In the genomic region with DNA sequence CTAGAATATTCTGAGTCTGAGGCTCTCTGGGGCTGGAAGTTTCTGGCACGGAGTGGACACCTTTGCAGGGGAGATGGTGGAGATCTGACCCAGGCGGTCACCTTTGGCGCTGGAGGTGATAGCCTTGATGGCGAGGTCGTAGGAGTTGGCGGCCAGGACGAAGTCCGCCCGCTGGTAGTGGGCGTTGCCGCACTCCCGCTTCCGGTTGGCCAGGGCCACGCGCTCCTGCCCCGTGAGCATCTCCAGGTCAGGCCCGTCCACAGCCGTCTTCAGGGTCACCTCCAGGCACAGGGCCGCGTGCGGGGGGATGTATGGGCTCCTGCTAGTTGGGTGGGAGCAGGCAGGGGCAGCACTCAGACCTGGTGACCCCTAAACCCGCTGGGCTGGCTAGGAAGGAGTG, we compare ENCODE assay signal across 19 cellular contexts. TPM values are rescaled to one million over a fixed set of nuclear protein-coding genes. Genes with fewer than 3 reads are reported as not detected.
DNase-seq lines count a peak whose midpoint lies in the region; ATAC-seq, FAIRE-seq and TF ChIP-seq lines count a peak whose summit lies in the region.
"Had no signal": no experiment of that assay in that cellular context is flagged by ENCODE, and none has a peak within 500 bp of the region (broad histone marks: within the 10 kb centered on the region; RNA-seq: fewer than 3 reads in every experiment).

No MANE protein-coding gene starts in this region.

- H4K20me1 ChIP-seq in K562 (replicated peaks; ENCODE audit: control insufficient read depth, insufficient read depth, low read length): no peaks in the 10 kb centered on the region

- H4K12ac ChIP-seq in trophoblast cell (ENCODE audit: low read depth, low read length): no peak overlapping the region

- TF ChIP-seq POLR2A in K562 (conservative IDR thresholded peaks at IDR 0.05) (no peak), right lobe of liver (IDR thresholded peaks at IDR 0.05) (no peak)

- H3K4me1 ChIP-seq in K562 (replicated peaks in 1 of 2; ENCODE audit: control insufficient read depth in 2 of 2, insufficient read depth in 2 of 2, low read length in 2 of 2) (peaks cover 7 to 30% of the 10 kb centered on the region in 2 experiments; a peak in 3 of 5 replicates), right lobe of liver (peaks cover 0 to 13% (median 3%) of the 10 kb centered on the region in 4 donors), trophoblast cell (ENCODE audit: control insufficient read depth in 1 of 2, insufficient read depth in 2 of 2, low read length in 2 of 2) (peaks cover 6 to 8% of the 10 kb centered on the region in 2 experiments)

- FAIRE-seq in K562 (lab: Jason Lieb, UNC): no peak
- FAIRE-seq: D721Med, G401.6, GM12891, GM19239 had no signal

- H3K36me3 Mint-ChIP-seq in natural killer cell treated with Interleukin-12 subunit alpha and Interleukin-12 subunit beta and Interleukin-15 and Interleukin-18, amount 100 ng/mL, for 72 hours: no peaks in the 10 kb centered on the region
- H3K36me3 Mint-ChIP-seq in natural killer cell: no peaks in the 10 kb centered on the region

- H3K27ac ChIP-seq in K562 (ENCODE audit: extremely low read depth, low read depth, low read length): no peak overlapping the region
- H3K27ac ChIP-seq in right lobe of liver: peak overlapping the region in 2 of 3 donors; percentile 47 to 53
- no peak overlapping the region for H3K27ac ChIP-seq in trophoblast cell (ENCODE audit: low read depth, low read length)
- H3K27ac ChIP-seq: BLaER1 treated with 17β-estradiol and CSF1 and Interleukin-3, amounts not matched to agents 10 nM and 100 nM; GM23248 had no signal

- 0 out of 4 replicates have a peak overlapping the region, but pooled peaks of 1 of the 2 experiments have one; percentile 13 for H3K9ac ChIP-seq in K562 (ENCODE audit: insufficient read depth in 1 of 2, low read depth in 2 of 2, low read length in 2 of 2)
- H3K9ac ChIP-seq in trophoblast cell (ENCODE audit: low read length): no peak overlapping the region
- H3K9ac ChIP-seq: BLaER1 treated with 17β-estradiol and CSF1 and Interleukin-3, amounts not matched to agents 10 nM and 100 nM; GM23248 had no signal

- H2BK120ac ChIP-seq in trophoblast cell (ENCODE audit: insufficient read depth, low read length, poor library complexity): no peak overlapping the region

- H2AFZ ChIP-seq in K562 (ENCODE audit: low read depth, low read length) (no peak overlapping the region), trophoblast cell (ENCODE audit: insufficient read depth, low read length, poor library complexity) (no peak overlapping the region)
- H2AFZ ChIP-seq: GM23248 had no signal

- no peak overlapping the region for H3K14ac ChIP-seq in trophoblast cell (ENCODE audit: low read length)

- H3K9me3 ChIP-seq in K562 (replicated peaks; ENCODE audit: control insufficient read depth, insufficient read depth, low read depth, low read length) (no peaks in the 10 kb centered on the region), right lobe of liver (no peaks in the 10 kb centered on the region), trophoblast cell (ENCODE audit: insufficient read depth, low read depth, low read length) (peaks cover 2% of the 10 kb centered on the region)
- H3K9me3 ChIP-seq: BLaER1 treated with 17β-estradiol and CSF1 and Interleukin-3, amounts not matched to agents 10 nM and 100 nM; Caco-2 had no signal

- intact Hi-C loops in natural killer cell (cut with micrococcal nuclease): no loop called here
- intact Hi-C loops in K562 (cut with micrococcal nuclease): no loop called here
- intact Hi-C loops in right lobe of liver (cut with DNase I): no loop called here

- no peaks in the 10 kb centered on the region for H3K9me1 ChIP-seq in K562 (ENCODE audit: control insufficient read depth, insufficient read depth, low read length)

- TF ChIP-seq RAD21 in K562 (CRISPR knock-in tag; conservative IDR thresholded peaks at IDR 0.05 in 1 of 2, IDR thresholded peaks at IDR 0.05 in 1 of 2): no peak

- H3K4ac ChIP-seq in trophoblast cell (ENCODE audit: low read depth, low read length): no peak overlapping the region

- no peak for ATAC-seq in natural killer cell treated with Interleukin-12 subunit alpha and Interleukin-12 subunit beta and Interleukin-15 and Interleukin-18, amount 100 ng/mL, for 72 hours
- ATAC-seq in natural killer cell (no peak), K562 (no peak), right lobe of liver (peak; percentile 84 to 93 (median 88)), GM21447 (IDR thresholded peaks at IDR 0.05; ENCODE audit: unreplicated experiment) (no peak)

- no peak overlapping the region for H3K4me3 Mint-ChIP-seq in natural killer cell treated with Interleukin-12 subunit alpha and Interleukin-12 subunit beta and Interleukin-15 and Interleukin-18, amount 100 ng/mL, for 72 hours
- H3K4me3 Mint-ChIP-seq in natural killer cell: no peak overlapping the region
- H3K4me3 Mint-ChIP-seq: B cell had no signal

- no peak overlapping the region for H3K23ac ChIP-seq in trophoblast cell (ENCODE audit: low read length)

- H4K8ac ChIP-seq in trophoblast cell (ENCODE audit: low read depth, low read length): no peak overlapping the region

- CTCF ChIA-PET in K562 (lab: Yijun Ruan, JAX; ENCODE audit: low intra/inter-chr PET ratio): no interaction called here

- 94% methylated on average over 9 of the region's 22 CpGs for WGBS in K562 (ENCODE audit: insufficient coverage, low coverage, missing lambda C conversion rate)
- 56% methylated on average over 3 of the region's 22 CpGs for WGBS in right lobe of liver (ENCODE audit: insufficient coverage, low coverage, low lambda C conversion rate, missing lambda C conversion rate)
- no CpG with 5 or more reads among the region's 22 CpGs for WGBS in trophoblast cell (ENCODE audit: extremely low coverage, insufficient coverage, insufficient read length)

- H3K79me2 ChIP-seq in K562 (ENCODE audit: control insufficient read depth, insufficient read depth, low read length) (peaks cover 21% of the 10 kb centered on the region), trophoblast cell (ENCODE audit: control insufficient read depth, insufficient read depth, low read length, poor library complexity) (peaks cover 6% of the 10 kb centered on the region)

- H3K4me3 ChIP-seq in K562 (no peak overlapping the region), right lobe of liver (no peak overlapping the region), trophoblast cell (ENCODE audit: low read depth, low read length) (no peak overlapping the region)
- H3K4me3 ChIP-seq: BLaER1 treated with 17β-estradiol and CSF1 and Interleukin-3, amounts not matched to agents 10 nM and 100 nM; GM23248 had no signal

- peaks cover 15 to 19% of the 10 kb centered on the region in 2 donors for H3K4me1 Mint-ChIP-seq in natural killer cell treated with Interleukin-12 subunit alpha and Interleukin-12 subunit beta and Interleukin-15 and Interleukin-18, amount 100 ng/mL, for 72 hours (ENCODE audit: low read depth in 2 of 2)
- H3K4me1 Mint-ChIP-seq in natural killer cell: peaks cover 7 to 17% of the 10 kb centered on the region in 2 donors

- H3K4me2 ChIP-seq in K562 (ENCODE audit: insufficient read depth, low read length) (no peak overlapping the region), trophoblast cell (ENCODE audit: low read length) (no peak overlapping the region)
- H3K4me2 ChIP-seq: BLaER1 treated with 17β-estradiol and CSF1 and Interleukin-3, amounts not matched to agents 10 nM and 100 nM had no signal

- no peaks in the 10 kb centered on the region for H3K9me3 Mint-ChIP-seq in natural killer cell treated with Interleukin-12 subunit alpha and Interleukin-12 subunit beta and Interleukin-15 and Interleukin-18, amount 100 ng/mL, for 72 hours
- H3K9me3 Mint-ChIP-seq in natural killer cell: no peaks in the 10 kb centered on the region
- H3K9me3 Mint-ChIP-seq: CD8-positive, alpha-beta memory T cell had no signal

- H3K36me3 ChIP-seq in K562 (ENCODE audit: control insufficient read depth, insufficient read depth, low read length) (peaks cover 67% of the 10 kb centered on the region), right lobe of liver (peaks cover 0 to 45% (median 1%) of the 10 kb centered on the region in 4 donors), trophoblast cell (ENCODE audit: control insufficient read depth in 1 of 2, insufficient read depth in 2 of 2, low read length in 2 of 2) (peaks cover 53 to 57% of the 10 kb centered on the region in 2 experiments)

- no peak overlapping the region for H4K91ac ChIP-seq in trophoblast cell (ENCODE audit: low read depth, low read length)

- no peak for TF ChIP-seq CTCF in natural killer cell (IDR thresholded peaks at IDR 0.05)
- TF ChIP-seq CTCF in K562 (IDR thresholded peaks at IDR 0.05 in 2 of 3, conservative IDR thresholded peaks at IDR 0.05 in 1 of 3; ENCODE audit: insufficient read depth in 2 of 3, low read depth in 1 of 3, low read length in 3 of 3): no peak
- no peak for TF ChIP-seq CTCF in right lobe of liver (IDR thresholded peaks at IDR 0.05)

- no peak overlapping the region for H2BK5ac ChIP-seq in trophoblast cell (ENCODE audit: low read depth, low read length, poor library complexity)

- H2BK12ac ChIP-seq in trophoblast cell (ENCODE audit: low read length): no peak overlapping the region

- H3K27ac Mint-ChIP-seq in natural killer cell treated with Interleukin-12 subunit alpha and Interleukin-12 subunit beta and Interleukin-15 and Interleukin-18, amount 100 ng/mL, for 72 hours: no peak overlapping the region
- no peak overlapping the region for H3K27ac Mint-ChIP-seq in natural killer cell
- H3K27ac Mint-ChIP-seq: B cell; CD8-positive, alpha-beta memory T cell had no signal

- BruUV-seq in K562 (replicated peaks; lab: Mats Ljungman, UMichigan): no TSS peak

- in situ Hi-C loops in K562 (cut with MboI): no loop called here

- H2AK5ac ChIP-seq in trophoblast cell (ENCODE audit: low read length): peak overlapping the region; percentile 3

- no peaks in the 10 kb centered on the region for H3K27me3 ChIP-seq in K562 (ENCODE audit: control insufficient read depth in 2 of 2, insufficient read depth in 2 of 2, low read length in 2 of 2)
- no peaks in the 10 kb centered on the region for H3K27me3 ChIP-seq in right lobe of liver
- H3K27me3 ChIP-seq in trophoblast cell (ENCODE audit: insufficient read depth, low read length): no peaks in the 10 kb centered on the region
- H3K27me3 ChIP-seq: BLaER1 treated with 17β-estradiol and CSF1 and Interleukin-3, amounts not matched to agents 10 nM and 100 nM had no signal

- TF ChIP-seq EP300 in K562 (IDR thresholded peaks at IDR 0.05; ENCODE audit: low read length): no peak

- H3K27me3 Mint-ChIP-seq in natural killer cell treated with Interleukin-12 subunit alpha and Interleukin-12 subunit beta and Interleukin-15 and Interleukin-18, amount 100 ng/mL, for 72 hours: no peaks in the 10 kb centered on the region
- H3K27me3 Mint-ChIP-seq in natural killer cell (ENCODE audit: low read depth in 2 of 2): no peaks in the 10 kb centered on the region
- H3K27me3 Mint-ChIP-seq: B cell; CD8-positive, alpha-beta memory T cell had no signal

- H3K79me1 ChIP-seq in trophoblast cell (ENCODE audit: low read length): peaks cover 5% of the 10 kb centered on the region

- no peak overlapping the region for H3K18ac ChIP-seq in trophoblast cell (ENCODE audit: low read length)

- DNase-seq in natural killer cell treated with Interleukin-12 subunit alpha and Interleukin-12 subunit beta and Interleukin-15 and Interleukin-18, amount 100 ng/mL, for 72 hours (ENCODE audit: low spot score): peak; percentile 50
- DNase-seq in natural killer cell: no peak
- peak in 1 of 4 experiments; percentile 11 for DNase-seq in K562 (ENCODE audit: extremely low read depth in 1 of 4, low spot score in 3 of 4)
- DNase-seq in right lobe of liver: peak; percentile 75 to 81 (median 81)
- DNase-seq in trophoblast cell: no peak
- no peak for DNase-seq in HPDE6-E6E7 (ENCODE audit: extremely low spot score)
- DNase-seq in SK-N-DZ (ENCODE audit: low spot score): no peak
- DNase-seq: 8988T; Caco-2; CD8-positive, alpha-beta memory T cell; GM23248; HCEC 1CT had no signal

- POLR2A ChIA-PET in K562 (lab: Yijun Ruan, JAX): interaction anchor here (0.8 to 1.8 kb wide), 2 partner anchors 33 to 94 kb away, joined by 3 to 4 read pairs; partner anchors contain the start of gene UBA52

RNA-seq across cellular contexts. Expression of gene FKBP8, which starts 5.3 kb away (rescaled TPM):
- 100 to 1,000 TPM; 199 to 208 TPM for total RNA-seq in natural killer cell treated with Interleukin-12 subunit alpha and Interleukin-12 subunit beta and Interleukin-15 and Interleukin-18, amount 100 ng/mL, for 72 hours
- total RNA-seq in natural killer cell: 100 to 1,000 TPM; 149 to 179 (median 162) TPM
- 26.1 and 86.1 TPM in 2 replicates for total RNA-seq in K562 (2011; cell fraction: chromatin; rRNA removed; ENCODE audit: low replicate concordance)
- 93.6 and 114 TPM in 2 replicates for total RNA-seq in K562 (2011; cell fraction: nucleolus; rRNA removed)
- total RNA-seq in K562 (2011; cell fraction: nucleoplasm; rRNA removed): 59.8 and 63.9 TPM in 2 replicates
- total RNA-seq in K562 (2014; rRNA removed): 234 and 260 TPM in 2 replicates
- 16.0 and 21.8 TPM in 2 replicates for total RNA-seq in K562 (2014; rRNA removed; fragmentation: Illumina TruSeq; extraction: Trizol)
- total RNA-seq in K562 (2015; rRNA removed; fragmentation: Illumina TruSeq; extraction: Trizol): 104 and 106 TPM in 2 replicates
- 228 and 236 TPM in 2 replicates for total RNA-seq in K562 (2021)
- polyA plus RNA-seq in K562 (2011; rRNA removed): 116 and 176 TPM in 2 replicates
- polyA plus RNA-seq in K562 (2011; cell fraction: cytosol; rRNA removed): 199 and 396 TPM in 2 replicates
- polyA plus RNA-seq in K562 (2011; cell fraction: nucleus; rRNA removed): 128 and 178 TPM in 2 replicates
- 173 and 302 TPM in 2 replicates for polyA plus RNA-seq in K562 (2012)
- polyA plus RNA-seq in K562 (2014; fragmentation: Illumina TruSeq; extraction: Trizol): 62.5 and 201 TPM in 2 replicates
- 1 to 10 TPM in 1 of 2 experiments, under 1 TPM in 1; 0.46 to 1.0 TPM for polyA plus RNA-seq in K562 (2014; fragmentation: Nextera tagmentation; extraction: Ambion mirVana)
- polyA plus RNA-seq in K562 (2014; rRNA removed): 168 and 203 TPM in 2 replicates
- 28.0 and 49.7 TPM in 2 replicates for polyA minus RNA-seq in K562 (2011; rRNA and poly(A)+ RNA removed)
- polyA minus RNA-seq in K562 (2011; cell fraction: cytosol; rRNA and poly(A)+ RNA removed): 138 and 159 TPM in 2 replicates
- 35.5 and 49.0 TPM in 2 replicates for polyA minus RNA-seq in K562 (2011; cell fraction: nucleus; rRNA and poly(A)+ RNA removed)
- 100 to 1,000 TPM in 3 of 6 experiments, 10 to 100 TPM in 3; 92.7 to 179 (median 118) TPM for total RNA-seq in right lobe of liver
- polyA plus RNA-seq in trophoblast cell (2013): 152 and 154 TPM in 2 replicates
- polyA plus RNA-seq in SK-N-DZ (2014; cell fraction: cytosol; rRNA removed): 250 and 297 TPM in 2 replicates
- polyA plus RNA-seq in SK-N-DZ (2014; cell fraction: nucleus; rRNA removed): 155 and 232 TPM in 2 replicates

RNA-seq across cellular contexts. Expression of gene ELL, which starts 16.2 kb away (rescaled TPM):
- 10 to 100 TPM; 52.3 to 75.2 TPM for total RNA-seq in natural killer cell treated with Interleukin-12 subunit alpha and Interleukin-12 subunit beta and Interleukin-15 and Interleukin-18, amount 100 ng/mL, for 72 hours
- 10 to 100 TPM; 61.1 to 64.3 (median 63.8) TPM for total RNA-seq in natural killer cell
- total RNA-seq in K562 (2011; cell fraction: chromatin; rRNA removed; ENCODE audit: low replicate concordance): 26.9 and 68.3 TPM in 2 replicates
- total RNA-seq in K562 (2011; cell fraction: nucleolus; rRNA removed): 36.6 and 44.4 TPM in 2 replicates
- 26.0 and 26.8 TPM in 2 replicates for total RNA-seq in K562 (2011; cell fraction: nucleoplasm; rRNA removed)
- 12.9 and 16.3 TPM in 2 replicates for total RNA-seq in K562 (2014; rRNA removed)
- total RNA-seq in K562 (2014; rRNA removed; fragmentation: Illumina TruSeq; extraction: Trizol): 2.8 and 3.2 TPM in 2 replicates
- total RNA-seq in K562 (2015; rRNA removed; fragmentation: Illumina TruSeq; extraction: Trizol): 5.4 and 6.0 TPM in 2 replicates
- 22.1 and 22.5 TPM in 2 replicates for total RNA-seq in K562 (2021)
- 4.0 and 9.2 TPM in 2 replicates for polyA plus RNA-seq in K562 (2011; rRNA removed)
- 4.9 and 11.1 TPM in 2 replicates for polyA plus RNA-seq in K562 (2011; cell fraction: cytosol; rRNA removed)
- 14.6 and 22.8 TPM in 2 replicates for polyA plus RNA-seq in K562 (2011; cell fraction: nucleus; rRNA removed)
- 12.3 and 14.0 TPM in 2 replicates for polyA plus RNA-seq in K562 (2012)
- 4.1 and 9.6 TPM in 2 replicates for polyA plus RNA-seq in K562 (2014; fragmentation: Illumina TruSeq; extraction: Trizol)
- under 1 TPM; 0.24 to 0.45 TPM for polyA plus RNA-seq in K562 (2014; fragmentation: Nextera tagmentation; extraction: Ambion mirVana)
- 9.0 and 13.2 TPM in 2 replicates for polyA plus RNA-seq in K562 (2014; rRNA removed)
- polyA minus RNA-seq in K562 (2011; rRNA and poly(A)+ RNA removed): 2.8 and 4.1 TPM in 2 replicates
- polyA minus RNA-seq in K562 (2011; cell fraction: cytosol; rRNA and poly(A)+ RNA removed): 7.6 and 14.9 TPM in 2 replicates
- 7.0 and 10.7 TPM in 2 replicates for polyA minus RNA-seq in K562 (2011; cell fraction: nucleus; rRNA and poly(A)+ RNA removed)
- 10 to 100 TPM in 2 of 6 experiments, 1 to 10 TPM in 4; 5.3 to 11.9 (median 8.6) TPM for total RNA-seq in right lobe of liver
- 26.7 and 26.8 TPM in 2 replicates for polyA plus RNA-seq in trophoblast cell (2013)
- polyA plus RNA-seq in SK-N-DZ (2014; cell fraction: cytosol; rRNA removed): 6.6 and 7.1 TPM in 2 replicates
- polyA plus RNA-seq in SK-N-DZ (2014; cell fraction: nucleus; rRNA removed): 8.1 and 9.4 TPM in 2 replicates

RNA-seq across cellular contexts. Expression of gene KXD1, which starts 19.6 kb away (rescaled TPM):
- 100 to 1,000 TPM; 105 to 144 TPM for total RNA-seq in natural killer cell treated with Interleukin-12 subunit alpha and Interleukin-12 subunit beta and Interleukin-15 and Interleukin-18, amount 100 ng/mL, for 72 hours
- total RNA-seq in natural killer cell: 10 to 100 TPM; 83.2 to 88.8 (median 86.9) TPM
- 91.9 and 173 TPM in 2 replicates for total RNA-seq in K562 (2011; cell fraction: chromatin; rRNA removed; ENCODE audit: low replicate concordance)
- total RNA-seq in K562 (2011; cell fraction: nucleolus; rRNA removed): 110 and 120 TPM in 2 replicates
- total RNA-seq in K562 (2011; cell fraction: nucleoplasm; rRNA removed): 109 and 127 TPM in 2 replicates
- total RNA-seq in K562 (2014; rRNA removed): 133 and 147 TPM in 2 replicates
- 48.7 and 66.2 TPM in 2 replicates for total RNA-seq in K562 (2014; rRNA removed; fragmentation: Illumina TruSeq; extraction: Trizol)
- total RNA-seq in K562 (2015; rRNA removed; fragmentation: Illumina TruSeq; extraction: Trizol): 80.5 and 83.3 TPM in 2 replicates
- total RNA-seq in K562 (2021): 114 and 118 TPM in 2 replicates
- polyA plus RNA-seq in K562 (2011; rRNA removed): 159 and 217 TPM in 2 replicates
- polyA plus RNA-seq in K562 (2011; cell fraction: cytosol; rRNA removed): 242 and 309 TPM in 2 replicates
- 149 and 198 TPM in 2 replicates for polyA plus RNA-seq in K562 (2011; cell fraction: nucleus; rRNA removed)
- polyA plus RNA-seq in K562 (2012): 146 and 182 TPM in 2 replicates
- 191 and 210 TPM in 2 replicates for polyA plus RNA-seq in K562 (2014; fragmentation: Illumina TruSeq; extraction: Trizol)
- polyA plus RNA-seq in K562 (2014; fragmentation: Nextera tagmentation; extraction: Ambion mirVana): 10 to 100 TPM; 21.9 to 41.3 TPM
- polyA plus RNA-seq in K562 (2014; rRNA removed): 153 and 177 TPM in 2 replicates
- 64.2 and 93.8 TPM in 2 replicates for polyA minus RNA-seq in K562 (2011; rRNA and poly(A)+ RNA removed)
- 88.9 and 91.1 TPM in 2 replicates for polyA minus RNA-seq in K562 (2011; cell fraction: cytosol; rRNA and poly(A)+ RNA removed)
- 27.5 and 34.8 TPM in 2 replicates for polyA minus RNA-seq in K562 (2011; cell fraction: nucleus; rRNA and poly(A)+ RNA removed)
- total RNA-seq in right lobe of liver: 10 to 100 TPM; 30.2 to 93.0 (median 36.1) TPM
- polyA plus RNA-seq in trophoblast cell (2013): 112 and 120 TPM in 2 replicates
- 89.4 and 109 TPM in 2 replicates for polyA plus RNA-seq in SK-N-DZ (2014; cell fraction: cytosol; rRNA removed)
- 75.4 and 103 TPM in 2 replicates for polyA plus RNA-seq in SK-N-DZ (2014; cell fraction: nucleus; rRNA removed)

RNA-seq across cellular contexts. Expression of gene UBA52, which starts 33.5 kb away (rescaled TPM):
- 1,000 to 10,000 TPM; 1,148 to 1,390 TPM for total RNA-seq in natural killer cell treated with Interleukin-12 subunit alpha and Interleukin-12 subunit beta and Interleukin-15 and Interleukin-18, amount 100 ng/mL, for 72 hours
- total RNA-seq in natural killer cell (1,000 to 10,000 TPM; 1,016 to 1,271 (median 1,271) TPM), K562 (2014; rRNA removed) (1,110 and 1,524 TPM in 2 replicates), K562 (2014; rRNA removed; fragmentation: Illumina TruSeq; extraction: Trizol) (1,512 and 1,662 TPM in 2 replicates), K562 (2015; rRNA removed; fragmentation: Illumina TruSeq; extraction: Trizol) (1,433 and 1,470 TPM in 2 replicates), K562 (2021) (2,028 and 2,215 TPM in 2 replicates), right lobe of liver (100 to 1,000 TPM; 256 to 470 (median 406) TPM)
- 157 and 351 TPM in 2 replicates for total RNA-seq in K562 (2011; cell fraction: chromatin; rRNA removed; ENCODE audit: low replicate concordance)
- total RNA-seq in K562 (2011; cell fraction: nucleolus; rRNA removed): 427 and 474 TPM in 2 replicates
- 616 and 1,019 TPM in 2 replicates for total RNA-seq in K562 (2011; cell fraction: nucleoplasm; rRNA removed)
- polyA plus RNA-seq in K562 (2011; rRNA removed) (1,733 and 2,197 TPM in 2 replicates), K562 (2014; fragmentation: Illumina TruSeq; extraction: Trizol) (2,671 and 2,751 TPM in 2 replicates), K562 (2014; fragmentation: Nextera tagmentation; extraction: Ambion mirVana) (1,000 to 10,000 TPM; 2,213 to 2,563 TPM), K562 (2014; rRNA removed) (1,690 and 2,247 TPM in 2 replicates)
- polyA plus RNA-seq in K562 (2011; cell fraction: cytosol; rRNA removed): 4,493 and 4,718 TPM in 2 replicates
- polyA plus RNA-seq in K562 (2011; cell fraction: nucleus; rRNA removed): 1,163 and 1,235 TPM in 2 replicates
- 2,878 and 4,513 TPM in 2 replicates for polyA plus RNA-seq in K562 (2012)
- polyA minus RNA-seq in K562 (2011; rRNA and poly(A)+ RNA removed): 1,555 and 1,880 TPM in 2 replicates
- polyA minus RNA-seq in K562 (2011; cell fraction: cytosol; rRNA and poly(A)+ RNA removed): 757 and 815 TPM in 2 replicates
- polyA minus RNA-seq in K562 (2011; cell fraction: nucleus; rRNA and poly(A)+ RNA removed): 165 and 281 TPM in 2 replicates
- 1,411 and 1,415 TPM in 2 replicates for polyA plus RNA-seq in trophoblast cell (2013)
- polyA plus RNA-seq in SK-N-DZ (2014; cell fraction: cytosol; rRNA removed): 826 and 902 TPM in 2 replicates
- 558 and 639 TPM in 2 replicates for polyA plus RNA-seq in SK-N-DZ (2014; cell fraction: nucleus; rRNA removed)

RNA-seq across cellular contexts. Expression of gene REX1BD, which starts 50.5 kb away (rescaled TPM):
- total RNA-seq in natural killer cell treated with Interleukin-12 subunit alpha and Interleukin-12 subunit beta and Interleukin-15 and Interleukin-18, amount 100 ng/mL, for 72 hours: 100 to 1,000 TPM in 1 of 2 donors, 10 to 100 TPM in 1; 81.5 to 104 TPM
- 10 to 100 TPM; 80.6 to 86.9 (median 85.3) TPM for total RNA-seq in natural killer cell
- 18.7 and 60.0 TPM in 2 replicates for total RNA-seq in K562 (2011; cell fraction: chromatin; rRNA removed; ENCODE audit: low replicate concordance)
- 56.3 and 62.2 TPM in 2 replicates for total RNA-seq in K562 (2011; cell fraction: nucleolus; rRNA removed)
- 43.5 and 57.0 TPM in 2 replicates for total RNA-seq in K562 (2011; cell fraction: nucleoplasm; rRNA removed)
- 118 and 136 TPM in 2 replicates for total RNA-seq in K562 (2014; rRNA removed)
- 4.8 and 7.2 TPM in 2 replicates for total RNA-seq in K562 (2014; rRNA removed; fragmentation: Illumina TruSeq; extraction: Trizol)
- total RNA-seq in K562 (2015; rRNA removed; fragmentation: Illumina TruSeq; extraction: Trizol): 17.4 and 17.7 TPM in 2 replicates
- total RNA-seq in K562 (2021): 78.5 and 87.0 TPM in 2 replicates
- polyA plus RNA-seq in K562 (2011; rRNA removed): 13.8 and 19.2 TPM in 2 replicates
- polyA plus RNA-seq in K562 (2011; cell fraction: cytosol; rRNA removed): 34.7 and 78.2 TPM in 2 replicates
- polyA plus RNA-seq in K562 (2011; cell fraction: nucleus; rRNA removed): 180 and 217 TPM in 2 replicates
- polyA plus RNA-seq in K562 (2012): 58.6 and 65.4 TPM in 2 replicates
- 5.7 and 8.4 TPM in 2 replicates for polyA plus RNA-seq in K562 (2014; fragmentation: Illumina TruSeq; extraction: Trizol)
- 1 to 10 TPM; 1.9 to 4.7 TPM for polyA plus RNA-seq in K562 (2014; fragmentation: Nextera tagmentation; extraction: Ambion mirVana)
- 102 and 115 TPM in 2 replicates for polyA plus RNA-seq in K562 (2014; rRNA removed)
- 1.2 and 1.4 TPM in 2 replicates for polyA minus RNA-seq in K562 (2011; rRNA and poly(A)+ RNA removed)
- polyA minus RNA-seq in K562 (2011; cell fraction: cytosol; rRNA and poly(A)+ RNA removed): 11.4 and 17.5 TPM in 2 replicates
- 9.3 and 9.8 TPM in 2 replicates for polyA minus RNA-seq in K562 (2011; cell fraction: nucleus; rRNA and poly(A)+ RNA removed)
- 10 to 100 TPM; 30.4 to 71.7 (median 45.6) TPM for total RNA-seq in right lobe of liver
- polyA plus RNA-seq in trophoblast cell (2013): 64.9 and 69.3 TPM in 2 replicates
- 112 and 138 TPM in 2 replicates for polyA plus RNA-seq in SK-N-DZ (2014; cell fraction: cytosol; rRNA removed)
- polyA plus RNA-seq in SK-N-DZ (2014; cell fraction: nucleus; rRNA removed): 476 and 597 TPM in 2 replicates

Comparison
In these comparisons a context has a peak if more than half of its experiments do, and no peak if none do; other contexts are left out.
1. DNase-seq: peak in natural killer cell treated with Interleukin-12 subunit alpha and Interleukin-12 subunit beta and Interleukin-15 and Interleukin-18, amount 100 ng/mL, for 72 hours (single experiment) and right lobe of liver (3 of 3); none in natural killer cell (single experiment), trophoblast cell (0 of 2), HPDE6-E6E7 (single experiment) and SK-N-DZ (single experiment).
2. ATAC-seq: peak in right lobe of liver (4 of 4); none in natural killer cell treated with Interleukin-12 subunit alpha and Interleukin-12 subunit beta and Interleukin-15 and Interleukin-18, amount 100 ng/mL, for 72 hours (0 of 2), natural killer cell (0 of 3), K562 (single experiment) and GM21447 (single experiment).
3. H3K27ac ChIP-seq: peak in right lobe of liver (2 of 3); none in K562 (single experiment) and trophoblast cell (single experiment).